In the genomic region with DNA sequence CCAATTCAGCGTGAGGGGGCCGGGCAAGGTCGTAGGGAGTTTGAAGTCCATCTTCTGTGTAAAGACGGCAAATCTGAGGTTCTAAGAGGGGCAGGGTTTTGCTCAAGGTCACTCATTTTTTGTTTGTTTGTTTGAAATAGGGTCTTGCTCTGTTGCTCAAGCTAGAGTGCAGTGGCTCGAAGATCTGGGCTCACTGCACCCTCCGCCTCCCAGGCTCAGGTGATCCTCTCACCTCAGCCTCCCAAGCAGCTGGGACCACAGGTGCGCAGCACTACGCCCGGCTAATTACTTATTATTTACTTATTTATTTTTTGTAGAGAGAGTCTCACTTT, we compare ENCODE assay signal across 1 cellular context.
TF ChIP-seq lines count a peak whose summit lies in the region.

No MANE protein-coding gene starts in this region.

TF ChIP-seq in HEK293, 187 proteins besides CTCF, POLR2A, EP300 and RAD21 (continued from another document):
- TF ChIP-seq ZNF37A (tag by site-specific recombination; IDR thresholded peaks at IDR 0.05) (no peak), ZSCAN23 (tag by site-specific recombination; IDR thresholded peaks at IDR 0.05) (no peak), ZNF114 (tag by site-specific recombination; IDR thresholded peaks at IDR 0.05) (no peak), ZNF248 (tag by site-specific recombination; IDR thresholded peaks at IDR 0.05) (no peak), GLIS2 (tag by site-specific recombination; IDR thresholded peaks at IDR 0.05) (no peak; the same call in 1 of the 2 replicates), IKZF3 (tag by site-specific recombination; IDR thresholded peaks at IDR 0.05) (no peak), SP3 (tag by site-specific recombination; IDR thresholded peaks at IDR 0.05) (0 out of 2 replicates have a peak, but pooled peaks have one; percentile 9), BCL11A (tag by site-specific recombination; IDR thresholded peaks at IDR 0.05; ENCODE audit: low read depth) (no peak), ZNF521 (tag by site-specific recombination; IDR thresholded peaks at IDR 0.05) (no peak), ZNF311 (tag by site-specific recombination; IDR thresholded peaks at IDR 0.05; ENCODE audit: borderline replicate concordance) (no peak), YY2 (tag by site-specific recombination; IDR thresholded peaks at IDR 0.05) (no peak)
- TF ChIP-seq, protein P1, sequence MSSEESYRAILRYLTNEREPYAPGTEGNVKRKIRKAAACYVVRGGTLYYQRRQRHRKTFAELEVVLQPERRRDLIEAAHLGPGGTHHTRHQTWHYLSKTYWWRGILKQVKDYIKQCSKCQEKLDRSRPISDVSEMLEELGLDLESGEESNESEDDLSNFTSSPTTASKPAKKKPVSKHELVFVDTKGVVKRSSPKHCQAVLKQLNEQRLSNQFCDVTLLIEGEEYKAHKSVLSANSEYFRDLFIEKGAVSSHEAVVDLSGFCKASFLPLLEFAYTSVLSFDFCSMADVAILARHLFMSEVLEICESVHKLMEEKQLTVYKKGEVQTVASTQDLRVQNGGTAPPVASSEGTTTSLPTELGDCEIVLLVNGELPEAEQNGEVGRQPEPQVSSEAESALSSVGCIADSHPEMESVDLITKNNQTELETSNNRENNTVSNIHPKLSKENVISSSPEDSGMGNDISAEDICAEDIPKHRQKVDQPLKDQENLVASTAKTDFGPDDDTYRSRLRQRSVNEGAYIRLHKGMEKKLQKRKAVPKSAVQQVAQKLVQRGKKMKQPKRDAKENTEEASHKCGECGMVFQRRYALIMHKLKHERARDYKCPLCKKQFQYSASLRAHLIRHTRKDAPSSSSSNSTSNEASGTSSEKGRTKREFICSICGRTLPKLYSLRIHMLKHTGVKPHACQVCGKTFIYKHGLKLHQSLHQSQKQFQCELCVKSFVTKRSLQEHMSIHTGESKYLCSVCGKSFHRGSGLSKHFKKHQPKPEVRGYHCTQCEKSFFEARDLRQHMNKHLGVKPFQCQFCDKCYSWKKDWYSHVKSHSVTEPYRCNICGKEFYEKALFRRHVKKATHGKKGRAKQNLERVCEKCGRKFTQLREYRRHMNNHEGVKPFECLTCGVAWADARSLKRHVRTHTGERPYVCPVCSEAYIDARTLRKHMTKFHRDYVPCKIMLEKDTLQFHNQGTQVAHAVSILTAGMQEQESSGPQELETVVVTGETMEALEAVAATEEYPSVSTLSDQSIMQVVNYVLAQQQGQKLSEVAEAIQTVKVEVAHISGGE (tag by site-specific recombination; conservative IDR thresholded peaks at IDR 0.05; ENCODE audit: low read depth) = no peak
- TF ChIP-seq, protein P2, sequence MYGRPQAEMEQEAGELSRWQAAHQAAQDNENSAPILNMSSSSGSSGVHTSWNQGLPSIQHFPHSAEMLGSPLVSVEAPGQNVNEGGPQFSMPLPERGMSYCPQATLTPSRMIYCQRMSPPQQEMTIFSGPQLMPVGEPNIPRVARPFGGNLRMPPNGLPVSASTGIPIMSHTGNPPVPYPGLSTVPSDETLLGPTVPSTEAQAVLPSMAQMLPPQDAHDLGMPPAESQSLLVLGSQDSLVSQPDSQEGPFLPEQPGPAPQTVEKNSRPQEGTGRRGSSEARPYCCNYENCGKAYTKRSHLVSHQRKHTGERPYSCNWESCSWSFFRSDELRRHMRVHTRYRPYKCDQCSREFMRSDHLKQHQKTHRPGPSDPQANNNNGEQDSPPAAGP (tag by site-specific recombination; IDR thresholded peaks at IDR 0.05) = no peak
- TF ChIP-seq, protein P3, sequence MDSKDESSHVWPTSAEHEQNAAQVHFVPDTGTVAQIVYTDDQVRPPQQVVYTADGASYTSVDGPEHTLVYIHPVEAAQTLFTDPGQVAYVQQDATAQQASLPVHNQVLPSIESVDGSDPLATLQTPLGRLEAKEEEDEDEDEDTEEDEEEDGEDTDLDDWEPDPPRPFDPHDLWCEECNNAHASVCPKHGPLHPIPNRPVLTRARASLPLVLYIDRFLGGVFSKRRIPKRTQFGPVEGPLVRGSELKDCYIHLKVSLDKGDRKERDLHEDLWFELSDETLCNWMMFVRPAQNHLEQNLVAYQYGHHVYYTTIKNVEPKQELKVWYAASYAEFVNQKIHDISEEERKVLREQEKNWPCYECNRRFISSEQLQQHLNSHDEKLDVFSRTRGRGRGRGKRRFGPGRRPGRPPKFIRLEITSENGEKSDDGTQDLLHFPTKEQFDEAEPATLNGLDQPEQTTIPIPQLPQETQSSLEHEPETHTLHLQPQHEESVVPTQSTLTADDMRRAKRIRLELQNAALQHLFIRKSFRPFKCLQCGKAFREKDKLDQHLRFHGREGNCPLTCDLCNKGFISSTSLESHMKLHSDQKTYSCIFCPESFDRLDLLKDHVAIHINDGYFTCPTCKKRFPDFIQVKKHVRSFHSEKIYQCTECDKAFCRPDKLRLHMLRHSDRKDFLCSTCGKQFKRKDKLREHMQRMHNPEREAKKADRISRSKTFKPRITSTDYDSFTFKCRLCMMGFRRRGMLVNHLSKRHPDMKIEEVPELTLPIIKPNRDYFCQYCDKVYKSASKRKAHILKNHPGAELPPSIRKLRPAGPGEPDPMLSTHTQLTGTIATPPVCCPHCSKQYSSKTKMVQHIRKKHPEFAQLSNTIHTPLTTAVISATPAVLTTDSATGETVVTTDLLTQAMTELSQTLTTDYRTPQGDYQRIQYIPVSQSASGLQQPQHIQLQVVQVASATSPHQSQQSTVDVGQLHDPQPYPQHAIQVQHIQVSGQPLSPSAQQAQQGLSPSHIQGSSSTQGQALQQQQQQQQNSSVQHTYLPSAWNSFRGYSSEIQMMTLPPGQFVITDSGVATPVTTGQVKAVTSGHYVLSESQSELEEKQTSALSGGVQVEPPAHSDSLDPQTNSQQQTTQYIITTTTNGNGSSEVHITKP (tag by site-specific recombination; IDR thresholded peaks at IDR 0.05) = 0 out of 2 replicates have a peak, but pooled peaks have one; percentile 10
